20 cellular contexts compared by ENCODE assay signal in the genomic region with DNA sequence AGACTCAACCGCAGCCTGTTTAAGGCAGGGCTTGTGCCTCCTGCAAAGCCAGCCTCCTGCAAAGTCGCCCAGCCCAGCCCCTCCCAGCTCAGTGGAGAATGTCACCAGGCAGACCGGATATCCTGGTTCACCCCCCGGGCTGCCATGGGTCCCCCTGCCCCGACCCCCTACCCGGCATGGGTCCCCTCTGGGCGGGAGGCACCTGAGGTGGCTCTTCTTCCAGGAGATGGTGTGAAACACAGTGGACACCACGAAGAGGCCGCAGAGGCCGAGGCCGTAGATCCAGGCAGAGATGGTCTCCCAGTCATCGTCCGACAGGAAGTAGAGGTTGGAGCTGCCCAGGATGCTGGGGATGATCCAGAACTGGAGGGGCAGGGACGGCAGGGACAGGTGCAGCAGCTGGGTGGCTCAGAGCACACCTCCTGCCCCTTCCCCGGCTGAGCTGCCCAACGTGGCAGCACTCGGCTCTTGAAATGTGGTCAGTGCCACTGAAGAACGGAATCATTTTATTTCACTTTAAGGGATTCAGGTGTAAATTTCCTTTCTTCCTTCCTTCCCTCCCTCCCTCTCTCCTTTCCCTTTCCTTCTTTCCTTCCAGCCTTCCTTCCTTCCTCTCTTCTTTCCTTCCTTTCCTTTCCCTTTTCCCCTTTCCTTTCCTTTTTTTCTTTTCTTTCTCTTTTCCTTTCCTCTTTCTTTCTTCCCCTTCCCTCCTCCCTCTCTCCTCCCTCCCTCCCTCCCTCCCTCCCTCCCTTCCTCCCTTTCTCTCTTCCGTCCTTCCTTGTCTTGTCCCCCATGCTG. TPM values are rescaled to one million over a fixed set of nuclear protein-coding genes. Genes with fewer than 3 reads are reported as not detected.
DNase-seq lines count a peak whose midpoint lies in the region; TF ChIP-seq lines count a peak whose summit lies in the region.
"Had no signal": no experiment of that assay in that cellular context is flagged by ENCODE, and none has a peak within 500 bp of the region (broad histone marks: within the 10 kb centered on the region; RNA-seq: fewer than 3 reads in every experiment).

No MANE protein-coding gene starts in this region.

- DNase-seq in DMS53 treated with DMSO at 0.1 percent for 48 hours (lab: John Stamatoyannopoulos, UW; ENCODE audit: unreplicated experiment) (peak; percentile 16), NCI-H2029 (lab: John Stamatoyannopoulos, UW) (peak; percentile 8), neuronal stem cell (ENCODE audit: low spot score) (no peak), nephron progenitor cell (no peak), testis (no peak), NCI-H146 treated with DMSO at 0.1 percent for 48 hours (lab: John Stamatoyannopoulos, UW; ENCODE audit: unreplicated experiment) (no peak)
- DNase-seq: ACHN; BE2C; C1 segment of cervical spinal cord; Caco-2; CD4-positive, CD25-positive, alpha-beta regulatory T cell; CD8-positive, alpha-beta memory T cell; DMS79 treated with DMSO at 0.1 percent for 48 hours; GF-D8; H9; IMR-90; KBM-7 had no signal

- H3K27me3 Mint-ChIP-seq in nephron progenitor cell (ENCODE audit: low read depth, poor library complexity) = peaks cover 17% of the 10 kb centered on the region

- no peak overlapping the region for H2AK5ac ChIP-seq in neuronal stem cell (ENCODE audit: low read depth, low read length)

- peaks cover 4% of the 10 kb centered on the region for H3K9me3 Mint-ChIP-seq in nephron progenitor cell

- H3K4me2 ChIP-seq in neuronal stem cell (ENCODE audit: insufficient read depth, low read length, poor library complexity, severe bottlenecking) = no peak overlapping the region

- H4K91ac ChIP-seq in neuronal stem cell (ENCODE audit: low read depth, low read length, poor library complexity) = no peak overlapping the region

- H3K18ac ChIP-seq in neuronal stem cell (ENCODE audit: low read length) = peak overlapping the region; percentile 48

- TF ChIP-seq POLR2A in testis (IDR thresholded peaks at IDR 0.05) = no peak

- peak overlapping the region; percentile 23 for H2AFZ ChIP-seq in neuronal stem cell (ENCODE audit: low read length)

- no peak overlapping the region for H3K27ac Mint-ChIP-seq in nephron progenitor cell
- H3K27ac Mint-ChIP-seq: CD8-positive, alpha-beta memory T cell; H9 had no signal

- H2BK120ac ChIP-seq in neuronal stem cell (ENCODE audit: low read depth, low read length) = no peak overlapping the region

- no peaks in the 10 kb centered on the region for H3K4me1 Mint-ChIP-seq in nephron progenitor cell
- H3K4me1 Mint-ChIP-seq: CD4-positive, CD25-positive, alpha-beta regulatory T cell; CD8-positive, alpha-beta memory T cell; H9 had no signal

- H4K8ac ChIP-seq in neuronal stem cell (ENCODE audit: low read depth, low read length) = no peak overlapping the region

- no peak overlapping the region for H2BK15ac ChIP-seq in neuronal stem cell (ENCODE audit: low read length)

- H3K4me3 ChIP-seq in neuronal stem cell (ENCODE audit: low read length in 2 of 2) (no peak overlapping the region), testis (no peak overlapping the region)

- H3K27ac ChIP-seq in neuronal stem cell (replicated peaks; ENCODE audit: low read length) (no peak overlapping the region), testis (no peak overlapping the region)
- H3K27ac ChIP-seq: HL-60 had no signal

- H3K4me3 Mint-ChIP-seq in nephron progenitor cell = no peak overlapping the region
- H3K4me3 Mint-ChIP-seq: CD4-positive, CD25-positive, alpha-beta regulatory T cell; CD8-positive, alpha-beta memory T cell; H9 had no signal

- no peak overlapping the region for H2BK5ac ChIP-seq in neuronal stem cell (ENCODE audit: low read length)

- H3K36me3 Mint-ChIP-seq in nephron progenitor cell (ENCODE audit: low read depth) = no peaks in the 10 kb centered on the region
- H3K36me3 Mint-ChIP-seq: CD4-positive, CD25-positive, alpha-beta regulatory T cell; CD8-positive, alpha-beta memory T cell had no signal

- intact Hi-C loops in testis (cut with DNase I; ENCODE audit: low total_unique reads) = no loop called here

- no peak overlapping the region for H2BK12ac ChIP-seq in neuronal stem cell (ENCODE audit: low read length)

- H3K27me3 ChIP-seq in neuronal stem cell (ENCODE audit: control insufficient read depth in 3 of 3, insufficient read depth in 3 of 3, low read depth in 1 of 3, low read length in 3 of 3) (no peaks in the 10 kb centered on the region), testis (no peaks in the 10 kb centered on the region)

- TF ChIP-seq CTCF in nephron progenitor cell (IDR thresholded peaks at IDR 0.05) (no peak), testis (IDR thresholded peaks at IDR 0.05) (no peak)

- H3K9me3 ChIP-seq in neuronal stem cell (replicated peaks in 1 of 2; ENCODE audit: control insufficient read depth in 2 of 2, insufficient read depth in 1 of 2, low read depth in 1 of 2, low read length in 2 of 2) (peaks cover 0 to 6% of the 10 kb centered on the region in 2 donors), testis (no peaks in the 10 kb centered on the region)
- H3K9me3 ChIP-seq: Caco-2 had no signal

- H3K23ac ChIP-seq in neuronal stem cell (ENCODE audit: low read depth, low read length, poor library complexity) = no peak overlapping the region

- no peaks in the 10 kb centered on the region for H3K36me3 ChIP-seq in neuronal stem cell (replicated peaks in 1 of 2; ENCODE audit: control insufficient read depth in 2 of 2, insufficient read depth in 2 of 2, low read length in 2 of 2)
- no peaks in the 10 kb centered on the region for H3K36me3 ChIP-seq in testis (ENCODE audit: low read depth, missing control alignments)
- H3K36me3 ChIP-seq: BE2C had no signal

- H3K4ac ChIP-seq in neuronal stem cell (ENCODE audit: low read length) = no peak overlapping the region

- WGBS in neuronal stem cell (ENCODE audit: extremely low coverage in 2 of 2, insufficient read length in 2 of 2, insufficient replicate concordance in 1 of 2), 2 donors = no CpG with 5 or more reads among the region's 19 CpGs
- WGBS in testis, 2 donors = 88 to 90% methylated on average over 17 to 19 of the region's 19 CpGs

- H3K14ac ChIP-seq in neuronal stem cell (ENCODE audit: low read length) = no peak overlapping the region

- H3K4me1 ChIP-seq in neuronal stem cell (ENCODE audit: control insufficient read depth in 2 of 2, insufficient read depth in 1 of 2, low read depth in 1 of 2, low read length in 2 of 2) (no peaks in the 10 kb centered on the region), testis (no peaks in the 10 kb centered on the region)
- H3K4me1 ChIP-seq: BE2C, Caco-2 had no signal

- H3K9ac ChIP-seq in neuronal stem cell (ENCODE audit: low read depth, low read length, poor library complexity) = no peak overlapping the region

- peaks cover 2% of the 10 kb centered on the region for H3K79me1 ChIP-seq in neuronal stem cell (ENCODE audit: low read depth, low read length)

RNA-seq across cellular contexts. Expression of gene RADIL, which starts 36.7 kb away (rescaled TPM):
- polyA plus RNA-seq in neuronal stem cell (2013, experiment 1 of 2) = 6.1 TPM
- polyA plus RNA-seq in neuronal stem cell (2013, experiment 2 of 2) = 6.0 TPM
- 10 to 100 TPM; 24.3 to 25.6 TPM for total RNA-seq in testis
- 29.7 TPM for polyA plus RNA-seq in testis (ENCODE audit: insufficient read depth, low read depth, low replicate concordance)
- total RNA-seq: Caco-2; CD4-positive, CD25-positive, alpha-beta regulatory T cell had no signal
- polyA plus RNA-seq: CD4-positive, CD25-positive, alpha-beta regulatory T cell; CD8-positive, alpha-beta memory T cell had no signal

RNA-seq across cellular contexts. Expression of gene MMD2, which starts 38.8 kb away (rescaled TPM):
- 0.13 TPM for polyA plus RNA-seq in neuronal stem cell (2013, experiment 1 of 2)
- 0.17 TPM for polyA plus RNA-seq in neuronal stem cell (2013, experiment 2 of 2)
- total RNA-seq in testis = 10 to 100 TPM; 21.6 to 32.0 TPM
- polyA plus RNA-seq in testis (ENCODE audit: insufficient read depth, low read depth, low replicate concordance) = 20.4 TPM
- total RNA-seq: Caco-2; CD4-positive, CD25-positive, alpha-beta regulatory T cell; CD8-positive, alpha-beta memory T cell; H1; HT1080; IMR-90 had no signal
- polyA plus RNA-seq: CD4-positive, CD25-positive, alpha-beta regulatory T cell; CD8-positive, alpha-beta memory T cell; IMR-90 had no signal

RNA-seq across cellular contexts. Expression of gene PAPOLB, which starts 58.3 kb away (rescaled TPM):
- not detected for polyA plus RNA-seq in neuronal stem cell (2013, experiment 1 of 2)
- polyA plus RNA-seq in neuronal stem cell (2013, experiment 2 of 2) = 0.01 TPM
- 10 to 100 TPM; 19.1 to 29.1 TPM for total RNA-seq in testis
- 65.2 TPM for polyA plus RNA-seq in testis (ENCODE audit: insufficient read depth, low read depth, low replicate concordance)
- total RNA-seq: Caco-2; CD4-positive, CD25-positive, alpha-beta regulatory T cell; CD8-positive, alpha-beta memory T cell; HT1080 had no signal
- polyA plus RNA-seq: CD4-positive, CD25-positive, alpha-beta regulatory T cell; CD8-positive, alpha-beta memory T cell; IMR-90 had no signal

Comparison
In these comparisons a context has a peak if more than half of its experiments do, and no peak if none do; other contexts are left out.
1. DNase-seq: peak in DMS53 treated with DMSO at 0.1 percent for 48 hours (single experiment) and NCI-H2029 (single experiment); none in neuronal stem cell (single experiment), nephron progenitor cell (single experiment), testis (single experiment) and NCI-H146 treated with DMSO at 0.1 percent for 48 hours (single experiment).